In the genomic region with DNA sequence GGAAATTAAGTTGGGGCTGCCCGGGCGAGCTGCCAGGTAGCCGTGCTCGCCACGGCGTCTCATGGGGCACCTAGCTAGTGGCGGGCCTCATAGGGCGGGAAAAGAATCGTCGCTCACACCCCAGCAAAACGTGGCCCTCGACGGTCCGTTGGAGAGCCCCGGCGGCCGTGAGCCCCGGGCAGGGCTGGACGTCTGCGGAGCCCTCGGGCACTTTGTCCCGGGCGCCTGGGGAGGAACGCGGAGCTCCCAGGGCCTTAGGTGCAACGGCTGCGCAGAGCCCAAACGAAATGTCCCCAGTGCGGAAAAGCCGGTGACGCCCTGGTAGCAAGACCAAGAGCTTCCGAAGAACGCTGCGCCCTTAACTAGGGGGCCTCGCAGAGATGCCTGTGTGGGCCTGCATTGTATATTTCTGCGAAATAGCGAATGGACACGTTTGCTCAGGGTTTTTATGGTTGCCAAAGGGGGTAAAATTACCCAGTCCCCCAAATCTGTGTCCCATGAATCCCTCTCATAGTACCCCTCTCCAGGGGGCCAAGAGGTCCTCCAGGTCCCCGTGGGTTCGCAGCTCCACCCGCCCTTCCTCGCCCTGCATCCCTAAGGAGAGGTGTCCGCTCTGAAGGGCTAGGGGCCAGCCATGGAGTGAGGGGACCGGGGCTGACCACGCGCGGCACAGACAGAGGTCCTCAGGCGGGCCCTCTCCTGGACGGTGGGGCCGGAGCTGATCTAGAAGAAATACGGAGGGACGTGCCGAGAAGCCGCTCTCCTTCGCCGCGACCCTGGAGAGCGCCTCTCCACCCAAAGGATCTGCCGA, we compare ENCODE assay signal across 8 cellular contexts. TPM values are rescaled to one million over a fixed set of nuclear protein-coding genes. Genes with fewer than 3 reads are reported as not detected.
DNase-seq lines count a peak whose midpoint lies in the region; ATAC-seq and TF ChIP-seq lines count a peak whose summit lies in the region.

No MANE protein-coding gene starts in this region.

- peaks cover 3 to 9% of the 10 kb centered on the region in 2 donors for H3K27me3 ChIP-seq in uterus

- intact Hi-C loops in natural killer cell (cut with micrococcal nuclease) = loop anchor here (10.0 kb wide), 2 partner anchors 377 to 997 kb away; no protein-coding TSS in a partner anchor
- intact Hi-C loops in uterus (cut with DNase I; ENCODE audit: low total_unique reads) = no loop called here

- peak overlapping the region; percentile 72 to 80 for H3K4me3 ChIP-seq in uterus

- H3K9me3 ChIP-seq in uterus = no peaks in the 10 kb centered on the region

- no peak for ATAC-seq in natural killer cell
- ATAC-seq in GM19467 (IDR thresholded peaks at IDR 0.05; ENCODE audit: unreplicated experiment) = no peak

- in situ Hi-C loops in G401 (cut with HindIII; ENCODE audit: low sequenced_read_pairs) = no loop called here

- H3K4me1 ChIP-seq in uterus = peaks cover 0 to 14% of the 10 kb centered on the region in 2 donors

- TF ChIP-seq CTCF in chondrocyte (IDR thresholded peaks at IDR 0.05) (no peak), natural killer cell (IDR thresholded peaks at IDR 0.05) (no peak), uterus (IDR thresholded peaks at IDR 0.05) (no peak)

- no peaks in the 10 kb centered on the region for H3K9me3 Mint-ChIP-seq in chondrocyte (ENCODE audit: low read depth)
- H3K9me3 Mint-ChIP-seq in natural killer cell = no peaks in the 10 kb centered on the region

- H3K36me3 Mint-ChIP-seq in chondrocyte (ENCODE audit: low read depth) (no peaks in the 10 kb centered on the region), natural killer cell (no peaks in the 10 kb centered on the region)

- H3K27me3 Mint-ChIP-seq in chondrocyte (ENCODE audit: low read depth) (peaks cover 23% of the 10 kb centered on the region), natural killer cell (ENCODE audit: low read depth in 2 of 2) (peaks cover 0 to 14% of the 10 kb centered on the region in 2 donors)

- no peak overlapping the region for H3K27ac ChIP-seq in uterus

- H3K36me3 ChIP-seq in uterus = no peaks in the 10 kb centered on the region

- H3K4me1 Mint-ChIP-seq in chondrocyte (ENCODE audit: low read depth) (peaks cover 28% of the 10 kb centered on the region), natural killer cell (peaks cover 36 to 49% of the 10 kb centered on the region in 2 donors)

- H3K27ac Mint-ChIP-seq in chondrocyte (ENCODE audit: unreplicated experiment) = no peak overlapping the region
- peak overlapping the region in 1 of 2 donors; percentile 95 for H3K27ac Mint-ChIP-seq in natural killer cell

- no peak for TF ChIP-seq POLR2A in uterus (IDR thresholded peaks at IDR 0.05)

- DNase-seq in activated T-cell treated with anti-CD3 and anti-CD28 coated beads for 1 hour (ENCODE audit: low read depth) (peak; percentile 16), activated T-cell treated with anti-CD3 and anti-CD28 coated beads for 4 hours (no peak), chondrocyte (ENCODE audit: low spot score) (no peak), natural killer cell (peak; percentile 29), uterus (peak in 1 of 2 donors; percentile 22), G401 (ENCODE audit: low spot score) (no peak), mesenteric fat pad (ENCODE audit: low spot score) (no peak)

- H3K4me3 Mint-ChIP-seq in chondrocyte (ENCODE audit: unreplicated experiment) (peak overlapping the region; percentile 87), natural killer cell (peak overlapping the region; percentile 98)

RNA-seq across cellular contexts. Expression of gene SFMBT2, which starts 1.0 kb away (rescaled TPM):
- total RNA-seq in chondrocyte = 1.8 to 2.0 TPM (median 1.9 TPM) in 3 replicates
- total RNA-seq in natural killer cell = 10 to 100 TPM; 50.4 to 70.4 (median 52.2) TPM
- total RNA-seq in uterus = 10 to 100 TPM in 3 of 4 donors, 1 to 10 TPM in 1; 7.7 to 23.4 (median 14.7) TPM
- total RNA-seq in G401 (2014; rRNA removed; shearing (Covaris generic)) = 0.06 TPM in 1 of 2 replicates, not detected in the other
- total RNA-seq in mesenteric fat pad = 12.0 TPM

Comparison
In these comparisons a context has a peak if more than half of its experiments do, and no peak if none do; other contexts are left out.
1. DNase-seq: peak in activated T-cell treated with anti-CD3 and anti-CD28 coated beads for 1 hour (single experiment) and natural killer cell (single experiment); none in activated T-cell treated with anti-CD3 and anti-CD28 coated beads for 4 hours (single experiment), chondrocyte (single experiment), G401 (single experiment) and mesenteric fat pad (single experiment).